Comparison of ENCODE assay signal across 16 cellular contexts in genomic region chr4:119030536-119030890, GRCh38.
A peak's percentile ranks its signal among the peaks of the same experiment; 100 is the strongest.
DNase-seq lines count a peak whose midpoint lies in the region; ATAC-seq and TF ChIP-seq lines count a peak whose summit lies in the region.
"Had no signal": no experiment of that assay in that cellular context is flagged by ENCODE, and none has a peak within 500 bp of the region (broad histone marks: within the 10 kb centered on the region; RNA-seq: fewer than 3 reads in every experiment).

No MANE protein-coding gene starts in this region.

- DNase-seq in coronary artery (ENCODE audit: low spot score) (no peak), gastrocnemius medialis (no peak), uterus (no peak), midbrain (lab: John Stamatoyannopoulos, UW) (no peak), NCI-H1930 (lab: John Stamatoyannopoulos, UW) (no peak), GM13976 (ENCODE audit: low spot score) (no peak)
- DNase-seq: ACHN; CD4-positive, CD25-positive, alpha-beta regulatory T cell; DMS79 treated with DMSO at 0.1 percent for 48 hours; HFFc6; NCI-H1436 treated with DMSO at 0.1 percent for 48 hours; NCI-H226; NCI-H526; OCI-M1 had no signal

- TF ChIP-seq CTCF in coronary artery (IDR thresholded peaks at IDR 0.05) = no peak
- TF ChIP-seq CTCF in gastrocnemius medialis (IDR thresholded peaks at IDR 0.05 in 4 of 5, conservative IDR thresholded peaks at IDR 0.05 in 1 of 5) = no peak
- no peak for TF ChIP-seq CTCF in uterus (IDR thresholded peaks at IDR 0.05)
- TF ChIP-seq CTCF in GM13976 (IDR thresholded peaks at IDR 0.05; ENCODE audit: borderline replicate concordance, control extremely low read depth, extremely low read depth, insufficient read depth, missing control alignments) = no peak

- H3K4me3 ChIP-seq in coronary artery = peak overlapping the region; percentile 48
- no peak overlapping the region for H3K4me3 ChIP-seq in mucosa of stomach (ENCODE audit: low read length)
- peak overlapping the region; percentile 55 to 74 (median 67) for H3K4me3 ChIP-seq in gastrocnemius medialis
- peak overlapping the region; percentile 14 to 31 for H3K4me3 ChIP-seq in uterus

- intact Hi-C loops in gastrocnemius medialis (cut with DNase I; ENCODE audit: low total_unique reads) (loop anchor here (5.0 kb wide), 1 partner anchor 133 kb away; no protein-coding TSS in a partner anchor), uterus (cut with DNase I; ENCODE audit: low total_unique reads) (loop anchor here (10.0 kb wide), 1 partner anchor 46 kb away; no protein-coding TSS in a partner anchor)

- H3K9me3 ChIP-seq in mucosa of stomach (ENCODE audit: control insufficient read depth, low read length) (no peaks in the 10 kb centered on the region), gastrocnemius medialis (no peaks in the 10 kb centered on the region), uterus (no peaks in the 10 kb centered on the region)

- no peaks in the 10 kb centered on the region for H3K27me3 ChIP-seq in mucosa of stomach (ENCODE audit: control insufficient read depth, insufficient read depth, low read length)
- H3K27me3 ChIP-seq in gastrocnemius medialis = no peaks in the 10 kb centered on the region
- no peaks in the 10 kb centered on the region for H3K27me3 ChIP-seq in uterus

- peak overlapping the region; percentile 35 for H3K9ac ChIP-seq in mucosa of stomach (ENCODE audit: low read length)

- H3K27ac ChIP-seq in coronary artery (peak overlapping the region; percentile 4 to 72), gastrocnemius medialis (peak overlapping the region; percentile 94 to 98 (median 96)), uterus (peak overlapping the region; percentile 93 to 99)
- H3K27ac ChIP-seq: RWPE1 had no signal

- H3K36me3 ChIP-seq in mucosa of stomach (ENCODE audit: control insufficient read depth, insufficient read depth, low read length) (no peaks in the 10 kb centered on the region), gastrocnemius medialis (peaks cover 0 to 55% of the 10 kb centered on the region in 2 donors), uterus (no peaks in the 10 kb centered on the region)

- in situ Hi-C loops in gastrocnemius medialis (cut with MboI; ENCODE audit: low sequenced_read_pairs in 4 of 4) = loop anchor here in 1 of 4 donors (25.0 kb wide), 1 partner anchor 182 kb away; the partner anchor contains the start of gene USP53
- in situ Hi-C loops in GM13976 (cut with MboI; ENCODE audit: low sequenced_read_pairs, unreplicated experiment) = loop anchor here (25.0 kb wide), 1 partner anchor 257 kb away; no protein-coding TSS in a partner anchor

- ATAC-seq in gastrocnemius medialis = no peak

- H3K4me1 ChIP-seq in mucosa of stomach (ENCODE audit: control insufficient read depth, insufficient read depth, low read length) = peaks cover 5% of the 10 kb centered on the region
- peaks cover 32 to 39% of the 10 kb centered on the region in 2 donors for H3K4me1 ChIP-seq in gastrocnemius medialis
- H3K4me1 ChIP-seq in uterus = peaks cover 0 to 7% of the 10 kb centered on the region in 2 donors

- TF ChIP-seq POLR2A in gastrocnemius medialis (IDR thresholded peaks at IDR 0.05) (no peak), uterus (IDR thresholded peaks at IDR 0.05) (no peak)

Comparison
In these comparisons a context has a peak if more than half of its experiments do, and no peak if none do; other contexts are left out.
1. H3K27ac ChIP-seq: peak in every context shown above with its lines; median percentile 96 in gastrocnemius medialis; 96 in uterus; 38 in coronary artery.